In genomic region chr22:42711281-42711731, GRCh38 we compare ENCODE assay signal across 1 cellular context.
TF ChIP-seq lines count a peak whose summit lies in the region.

No MANE protein-coding gene starts in this region.

TF ChIP-seq in GM12878, 131 proteins besides CTCF, POLR2A, EP300 and RAD21:
- TF ChIP-seq KLF5 (IDR thresholded peaks at IDR 0.05; ENCODE audit: partially characterized antibody) (no peak), MEF2B (IDR thresholded peaks at IDR 0.05; ENCODE audit: partially characterized antibody, poor library complexity, severe bottlenecking) (peak; percentile 57), RCOR1 (conservative IDR thresholded peaks at IDR 0.05; ENCODE audit: low read depth, low read length) (no peak), E2F8 (IDR thresholded peaks at IDR 0.05; ENCODE audit: low read depth, partially characterized antibody) (no peak), NBN (IDR thresholded peaks at IDR 0.05) (peak; percentile 23; the same call in 1 of the 2 replicates), NRF1 (conservative IDR thresholded peaks at IDR 0.05; ENCODE audit: low read depth, low read length) (no peak), POU2F2 (IDR thresholded peaks at IDR 0.05; ENCODE audit: borderline replicate concordance, low read depth, low read length) (no peak), IRF5 (IDR thresholded peaks at IDR 0.05; ENCODE audit: borderline replicate concordance) (no peak)
